1 cellular context compared by ENCODE assay signal in genomic region chr3:9749663-9750555, GRCh38.
TF ChIP-seq lines count a peak whose summit lies in the region.

Gene OGG1, plus strand, starts transcription at chr3:9749952. Its CDS starts 335 bp downstream, at chr3:9750287.

TF ChIP-seq in HepG2, 621 proteins besides CTCF, POLR2A, EP300 and RAD21 (continued from another document and continues in another):
- TF ChIP-seq HOXA7 (CRISPR knock-in tag; IDR thresholded peaks at IDR 0.05) (no peak), ZNF142 (CRISPR knock-in tag; IDR thresholded peaks at IDR 0.05) (no peak; the same call in none of the 2 replicates), YEATS2 (CRISPR knock-in tag; IDR thresholded peaks at IDR 0.05; ENCODE audit: borderline replicate concordance) (peak; percentile 81; the same call in 1 of the 2 replicates), KAT8 (CRISPR knock-in tag; IDR thresholded peaks at IDR 0.05) (peak; percentile 85), TRAFD1 (CRISPR knock-in tag; IDR thresholded peaks at IDR 0.05; ENCODE audit: borderline replicate concordance) (no peak), RBM22 (optimal IDR thresholded peaks at IDR 0.05; ENCODE audit: low read length) (no peak), GLI4 (CRISPR knock-in tag; IDR thresholded peaks at IDR 0.05; ENCODE audit: borderline replicate concordance) (no peak), GABPA (IDR thresholded peaks at IDR 0.05; ENCODE audit: low read depth, low read length) (peak; percentile 63), GABPA (CRISPR knock-in tag; IDR thresholded peaks at IDR 0.05; ENCODE audit: low read depth) (peak; percentile 93), IKZF5 (CRISPR knock-in tag; IDR thresholded peaks at IDR 0.05) (peak; percentile 72; the same call in 1 of the 2 replicates), ZNF782 (CRISPR knock-in tag; IDR thresholded peaks at IDR 0.05; ENCODE audit: borderline replicate concordance) (no peak), POGZ (CRISPR knock-in tag; IDR thresholded peaks at IDR 0.05) (peak; percentile 1; the same call in 1 of the 2 replicates), TRIM24 (CRISPR knock-in tag; IDR thresholded peaks at IDR 0.05) (no peak), FOXK2 (IDR thresholded peaks at IDR 0.05) (no peak; the same call in 1 of the 2 replicates), ZNF800 (CRISPR knock-in tag; IDR thresholded peaks at IDR 0.05) (peak; percentile 51; the same call in 1 of the 2 replicates), ZNF17 (CRISPR knock-in tag; IDR thresholded peaks at IDR 0.05) (no peak), FOXK1 (CRISPR knock-in tag; IDR thresholded peaks at IDR 0.05; ENCODE audit: borderline replicate concordance, low read depth) (no peak; the same call in 1 of the 2 replicates), BCLAF1 (IDR thresholded peaks at IDR 0.05) (no peak), ZNF619 (CRISPR knock-in tag; IDR thresholded peaks at IDR 0.05) (peak; percentile 89; the same call in 1 of the 2 replicates), ZNF720 (CRISPR knock-in tag; IDR thresholded peaks at IDR 0.05) (no peak), XBP1 (CRISPR knock-in tag; IDR thresholded peaks at IDR 0.05) (no peak), HMG20B (CRISPR knock-in tag; conservative IDR thresholded peaks at IDR 0.05) (no peak), SNAPC5 (CRISPR knock-in tag; IDR thresholded peaks at IDR 0.05; ENCODE audit: borderline replicate concordance) (no peak), CEBPZ (IDR thresholded peaks at IDR 0.05; ENCODE audit: low read length) (no peak), ZNF235 (CRISPR knock-in tag; IDR thresholded peaks at IDR 0.05; ENCODE audit: borderline replicate concordance) (no peak; the same call in 1 of the 2 replicates), SMAD9 (CRISPR knock-in tag; IDR thresholded peaks at IDR 0.05) (no peak), ZFP91 (CRISPR knock-in tag; IDR thresholded peaks at IDR 0.05; ENCODE audit: borderline replicate concordance) (0 out of 2 replicates have a peak, but pooled peaks have one; percentile 13), TOE1 (CRISPR knock-in tag; IDR thresholded peaks at IDR 0.05) (no peak), WIZ (CRISPR knock-in tag; IDR thresholded peaks at IDR 0.05) (no peak), ZNF326 (CRISPR knock-in tag; IDR thresholded peaks at IDR 0.05; ENCODE audit: borderline replicate concordance) (no peak), EHMT2 (IDR thresholded peaks at IDR 0.05; ENCODE audit: borderline replicate concordance, low read depth, low read length) (no peak), ZNF546 (CRISPR knock-in tag; conservative IDR thresholded peaks at IDR 0.05) (peak; percentile 63; the same call in 1 of the 2 replicates), ZBTB2 (CRISPR knock-in tag; IDR thresholded peaks at IDR 0.05; ENCODE audit: low read depth) (0 out of 2 replicates have a peak, but pooled peaks have one; percentile 27), FOXP4 (CRISPR knock-in tag; IDR thresholded peaks at IDR 0.05) (peak; percentile 67), HOXA9 (CRISPR knock-in tag; IDR thresholded peaks at IDR 0.05; ENCODE audit: borderline replicate concordance) (no peak)
